20 cellular contexts compared by ENCODE assay signal in the genomic region with DNA sequence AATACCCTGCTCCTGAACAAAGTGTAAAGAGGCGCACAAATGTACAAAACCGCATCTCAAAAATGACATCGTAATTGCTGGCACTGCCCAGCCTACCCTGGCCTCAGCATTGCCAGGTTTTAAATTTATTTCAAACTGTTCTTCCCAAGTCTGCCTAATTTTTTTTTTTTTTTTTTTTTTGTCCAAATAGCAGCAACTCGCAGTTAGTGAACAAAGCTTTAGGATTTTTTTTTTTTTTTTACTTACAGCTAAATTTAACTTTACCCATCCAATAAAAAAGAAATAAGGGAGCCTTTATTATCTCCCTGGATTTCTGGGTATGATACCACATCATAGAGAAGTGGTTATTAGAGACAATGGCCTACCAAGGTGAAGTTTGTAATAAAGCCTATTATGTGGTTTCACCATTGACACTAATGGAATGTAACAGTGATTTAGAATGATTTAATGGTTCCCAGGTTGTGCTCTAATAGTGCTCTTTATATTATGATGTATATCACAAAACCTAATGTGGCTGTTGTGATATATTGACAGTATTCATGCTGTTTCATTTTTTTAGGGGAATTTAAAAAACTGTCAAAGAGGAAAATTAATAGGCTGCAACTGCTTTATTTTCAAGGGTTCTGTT.
"Had no signal": no experiment of that assay in that cellular context is flagged by ENCODE, and none has a peak within 500 bp of the region (broad histone marks: within the 10 kb centered on the region; RNA-seq: fewer than 3 reads in every experiment).

No MANE protein-coding gene starts in this region.

- H3K27me3 ChIP-seq: foreskin keratinocyte, ovary, right atrium auricular region, sigmoid colon had no signal

- H3K4me2 ChIP-seq: neural progenitor cell had no signal

- H3K4me3 Mint-ChIP-seq: endodermal cell, memory B cell, mesothelial cell of epicardium, natural killer cell, neural progenitor cell, type B pancreatic cell had no signal

- H3K36me3 Mint-ChIP-seq: immature natural killer cell, memory B cell, mesothelial cell of epicardium, natural killer cell, neural progenitor cell, type B pancreatic cell had no signal

- H3K4me1 ChIP-seq: foreskin keratinocyte, left ventricle myocardium inferior, lower lobe of right lung, right atrium auricular region had no signal

- H3K27ac ChIP-seq: foreskin keratinocyte, left ventricle myocardium inferior, lower lobe of right lung, neural progenitor cell, ovary, right atrium auricular region, sigmoid colon, skin epidermis had no signal

- ATAC-seq: foreskin keratinocyte, left cardiac atrium, lower lobe of right lung, natural killer cell had no signal

- H3K9me3 ChIP-seq: left ventricle myocardium inferior, lower lobe of right lung, ovary, right atrium auricular region, sigmoid colon had no signal

- H3K36me3 ChIP-seq: left ventricle myocardium inferior, lower lobe of right lung, neural progenitor cell, ovary, right atrium auricular region, sigmoid colon had no signal

- DNase-seq: effector CD4-positive, alpha-beta T cell; endodermal cell; erythroblast; foreskin keratinocyte; immature natural killer cell; kidney; left cardiac atrium; left ventricle myocardium inferior; lower lobe of right lung; natural killer cell; nucleus accumbens; ovary; sigmoid colon; stimulated activated naive CD4-positive, alpha-beta T cell treated with Interleukin-2 at 50 U/mL for 16 hours had no signal

- H3K4me3 ChIP-seq: left ventricle myocardium inferior, lower lobe of right lung, neural progenitor cell, ovary, right atrium auricular region, sigmoid colon, skin epidermis had no signal

- H3K9me3 Mint-ChIP-seq: endodermal cell, memory B cell, mesothelial cell of epicardium, natural killer cell, neural progenitor cell, type B pancreatic cell had no signal

- H3K9ac ChIP-seq: neural progenitor cell had no signal

- H3K4me1 Mint-ChIP-seq: memory B cell had no signal

- H3K27ac Mint-ChIP-seq: memory B cell, mesothelial cell of epicardium, natural killer cell, neural progenitor cell, type B pancreatic cell had no signal
